17 cellular contexts compared by ENCODE assay signal in the genomic region with DNA sequence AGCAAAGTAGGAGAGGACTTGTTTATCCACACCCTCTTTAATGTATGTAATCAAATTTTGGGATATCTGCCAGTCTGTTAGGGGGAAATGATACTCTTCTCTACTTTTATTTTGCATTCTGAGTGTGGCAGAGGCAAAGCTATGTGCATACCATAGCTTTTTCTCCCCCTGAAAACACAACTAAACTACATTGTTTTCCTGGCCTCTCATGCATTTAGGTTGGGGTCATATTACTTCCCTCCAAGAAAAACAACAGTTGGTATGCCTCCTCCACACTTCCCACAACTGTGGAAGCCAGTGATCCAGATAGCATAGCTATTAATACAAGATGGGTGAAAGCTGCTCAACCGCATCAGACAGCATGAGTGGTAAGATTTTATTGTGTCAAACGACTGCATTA. TPM values are rescaled to one million over a fixed set of nuclear protein-coding genes. Genes with fewer than 3 reads are reported as not detected.
A peak's percentile ranks its signal among the peaks of the same experiment; 100 is the strongest.
DNase-seq lines count a peak whose midpoint lies in the region; ATAC-seq and TF ChIP-seq lines count a peak whose summit lies in the region.
"Had no signal": no experiment of that assay in that cellular context is flagged by ENCODE, and none has a peak within 500 bp of the region (broad histone marks: within the 10 kb centered on the region; RNA-seq: fewer than 3 reads in every experiment).

No MANE protein-coding gene starts in this region.

- H3K9me3 Mint-ChIP-seq in activated CD4-positive, alpha-beta T cell treated with anti-CD3 and anti-CD28 coated beads for 36 hours (ENCODE audit: low read depth), result no peaks in the 10 kb centered on the region
- H3K9me3 Mint-ChIP-seq: activated naive CD4-positive, alpha-beta T cell treated with anti-CD3 and anti-CD28 coated beads, Interleukin-2, amount 50 U/mL, for 72 hours; T-cell had no signal

- H3K4me3 Mint-ChIP-seq in activated CD4-positive, alpha-beta T cell treated with anti-CD3 and anti-CD28 coated beads for 36 hours, result no peak overlapping the region
- H3K4me3 Mint-ChIP-seq: T-cell had no signal

- DNase-seq in AG04449 (ENCODE audit: low read depth, low spot score), result peak; percentile 73
- peak; percentile 63 for DNase-seq in astrocyte of the cerebellum (ENCODE audit: low read depth)
- peak; percentile 38 for DNase-seq in iPS-NIHi11 (ENCODE audit: low spot score)
- DNase-seq in activated CD4-positive, alpha-beta T cell treated with anti-CD3 and anti-CD28 coated beads for 48 hours, result no peak
- no peak for DNase-seq in heart right ventricle
- no peak for DNase-seq in activated CD4-positive, alpha-beta T cell treated with anti-CD3 and anti-CD28 coated beads for 36 hours
- DNase-seq: activated CD4-positive, alpha-beta T cell treated with anti-CD3 and anti-CD28 coated beads for 1 hour; cerebellar nuclear complex; mammary epithelial cell; MV-4-11; ovary; T-cell had no signal

- H3K36me3 Mint-ChIP-seq in activated CD4-positive, alpha-beta T cell treated with anti-CD3 and anti-CD28 coated beads for 36 hours (ENCODE audit: low read depth), result peaks cover 27% of the 10 kb centered on the region

- POLR2A ChIA-PET in AG04449 (lab: Yijun Ruan, JAX), result interaction anchor here (0.6 kb wide), 1 partner anchor 213 kb away, joined by 4 read pairs; no protein-coding TSS in a partner anchor
- POLR2A ChIA-PET in activated CD4-positive, alpha-beta T cell treated with anti-CD3 and anti-CD28 coated beads for 36 hours (lab: Charles Lee), result interaction anchor here (0.6 kb wide), 1 partner anchor 12 kb away, joined by 3 read pairs; no protein-coding TSS in a partner anchor

- 0 out of 2 replicates have a peak, but pooled peaks have one; percentile 8 for TF ChIP-seq RAD21 in Ishikawa (IDR thresholded peaks at IDR 0.05; ENCODE audit: low read depth)

- CTCF ChIA-PET in AG04449 (lab: Yijun Ruan, JAX), result interaction anchor here (1.1 to 1.4 kb wide), 2 partner anchors 16 to 34 kb away, joined by 3 to 4 read pairs; no protein-coding TSS in a partner anchor
- CTCF ChIA-PET in activated CD4-positive, alpha-beta T cell treated with anti-CD3 and anti-CD28 coated beads for 36 hours (lab: Charles Lee), result interaction anchor here (0.8 kb wide), 1 partner anchor 17 kb away, joined by 3 read pairs; no protein-coding TSS in a partner anchor

- peaks cover 18% of the 10 kb centered on the region for H3K4me1 Mint-ChIP-seq in activated CD4-positive, alpha-beta T cell treated with anti-CD3 and anti-CD28 coated beads for 36 hours

- intact Hi-C loops in heart right ventricle (cut with DNase I), result no loop called here
- intact Hi-C loops in activated CD4-positive, alpha-beta T cell treated with anti-CD3 and anti-CD28 coated beads for 36 hours (cut with DNase I, micrococcal nuclease), result no loop called here

- TF ChIP-seq CTCF in AG04449 (IDR thresholded peaks at IDR 0.05; ENCODE audit: insufficient read depth, low read length, missing control alignments) (no peak), astrocyte of the cerebellum (IDR thresholded peaks at IDR 0.05; ENCODE audit: low read depth, low read length, missing control alignments) (no peak), heart right ventricle (IDR thresholded peaks at IDR 0.05) (no peak)

- TF ChIP-seq EP300 in Ishikawa (IDR thresholded peaks at IDR 0.05; ENCODE audit: borderline replicate concordance), result peak; percentile 79

- 66 to 75% methylated on average over 2 of the region's 2 CpGs for WGBS in heart right ventricle, 2 donors

- in situ Hi-C loops in astrocyte of the cerebellum (cut with HindIII; ENCODE audit: low sequenced_read_pairs), result no loop called here

- peaks cover 0 to 18% (median 13%) of the 10 kb centered on the region in 9 donors for H3K4me1 ChIP-seq in heart right ventricle

- no peak for ATAC-seq in heart right ventricle
- no peak for ATAC-seq in GM21515 (IDR thresholded peaks at IDR 0.05; ENCODE audit: unreplicated experiment)
- no peak for ATAC-seq in activated CD4-positive, alpha-beta T cell treated with anti-CD3 and anti-CD28 coated beads for 36 hours
- ATAC-seq: activated naive CD4-positive, alpha-beta T cell treated with anti-CD3 and anti-CD28 coated beads, Interleukin-2, amount 50 U/mL, for 72 hours; esophagus mucosa; T-cell had no signal

- H3K9me3 ChIP-seq in heart right ventricle, result no peaks in the 10 kb centered on the region
- H3K9me3 ChIP-seq: ovary, suprapubic skin had no signal

- no peak overlapping the region for H3K27ac ChIP-seq in heart right ventricle
- H3K27ac ChIP-seq: ovary, suprapubic skin had no signal

- H3K4me3 ChIP-seq in AG04449 (ENCODE audit: low read depth, low read length) (no peak overlapping the region), astrocyte of the cerebellum (ENCODE audit: low read depth, low read length) (no peak overlapping the region), heart right ventricle (no peak overlapping the region)
- H3K4me3 ChIP-seq: ovary, suprapubic skin had no signal

- H3K27ac Mint-ChIP-seq in activated CD4-positive, alpha-beta T cell treated with anti-CD3 and anti-CD28 coated beads for 36 hours, result no peak overlapping the region
- H3K27ac Mint-ChIP-seq: T-cell had no signal

- H3K36me3 ChIP-seq in heart right ventricle, result peaks cover 0 to 49% (median 19%) of the 10 kb centered on the region in 9 donors
- H3K36me3 ChIP-seq: ovary had no signal

- H3K27me3 Mint-ChIP-seq in activated CD4-positive, alpha-beta T cell treated with anti-CD3 and anti-CD28 coated beads for 36 hours, result no peaks in the 10 kb centered on the region
- H3K27me3 Mint-ChIP-seq: T-cell had no signal

- H3K27me3 ChIP-seq in heart right ventricle, result no peaks in the 10 kb centered on the region
- H3K27me3 ChIP-seq: ovary, suprapubic skin had no signal

TF ChIP-seq in Ishikawa, 13 proteins besides CTCF, POLR2A, EP300 and RAD21:
- TF ChIP-seq FOXM1 (IDR thresholded peaks at IDR 0.05; ENCODE audit: borderline replicate concordance, low read depth) (peak; percentile 53; the same call in 1 of the 2 replicates), YY1 (IDR thresholded peaks at IDR 0.05; ENCODE audit: low read depth) (no peak), EGR1 (IDR thresholded peaks at IDR 0.05) (peak; percentile 67), ZBTB7A (IDR thresholded peaks at IDR 0.05; ENCODE audit: low read depth) (no peak), TAF1 (IDR thresholded peaks at IDR 0.05; ENCODE audit: low read depth) (no peak), CEBPB (IDR thresholded peaks at IDR 0.05) (no peak), CREB1 (IDR thresholded peaks at IDR 0.05; ENCODE audit: low read depth) (no peak), NFIC (IDR thresholded peaks at IDR 0.05) (peak; percentile 58; the same call in 1 of the 2 replicates), TEAD4 (IDR thresholded peaks at IDR 0.05) (peak; percentile 90), USF1 (IDR thresholded peaks at IDR 0.05) (no peak), TCF12 (IDR thresholded peaks at IDR 0.05; ENCODE audit: low read depth) (peak; percentile 66; the same call in 1 of the 2 replicates)
- TF ChIP-seq, protein P1, sequence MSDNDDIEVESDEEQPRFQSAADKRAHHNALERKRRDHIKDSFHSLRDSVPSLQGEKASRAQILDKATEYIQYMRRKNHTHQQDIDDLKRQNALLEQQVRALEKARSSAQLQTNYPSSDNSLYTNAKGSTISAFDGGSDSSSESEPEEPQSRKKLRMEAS (IDR thresholded peaks at IDR 0.05), result no peak; the same call in 1 of the 2 replicates
TF ChIP-seq in Ishikawa: peak in this region for 5.

RNA-seq across cellular contexts. Expression of gene RPL15, which starts 6.9 kb away (rescaled TPM):
- 1,000 to 10,000 TPM in 2 of 10 donors, 100 to 1,000 TPM in 8; 869 to 1,215 (median 928) TPM for total RNA-seq in heart right ventricle
- 1,000 to 10,000 TPM; 1,101 to 3,225 TPM for polyA plus RNA-seq in heart right ventricle
- 1,000 to 10,000 TPM; 2,605 to 3,065 TPM for total RNA-seq in activated CD4-positive, alpha-beta T cell treated with anti-CD3 and anti-CD28 coated beads for 36 hours

RNA-seq across cellular contexts. Expression of gene NKIRAS1, which starts 7.0 kb away (rescaled TPM):
- total RNA-seq in heart right ventricle, result 10 to 100 TPM; 15.2 to 24.2 (median 20.3) TPM
- polyA plus RNA-seq in heart right ventricle, result 10 to 100 TPM in 1 of 2 donors, 1 to 10 TPM in 1; 9.4 to 12.0 TPM
- total RNA-seq in activated CD4-positive, alpha-beta T cell treated with anti-CD3 and anti-CD28 coated beads for 36 hours, result 1 to 10 TPM; 2.8 to 3.5 TPM

RNA-seq across cellular contexts. Expression of gene NR1D2, which starts 21.3 kb away (rescaled TPM):
- 10 to 100 TPM; 12.4 to 54.7 (median 36.2) TPM for total RNA-seq in heart right ventricle
- polyA plus RNA-seq in heart right ventricle, result 1 to 10 TPM; 2.8 to 8.3 TPM
- total RNA-seq in activated CD4-positive, alpha-beta T cell treated with anti-CD3 and anti-CD28 coated beads for 36 hours, result 1 to 10 TPM; 2.4 to 2.7 TPM

Comparison
In these comparisons a context has a peak if more than half of its experiments do, and no peak if none do; other contexts are left out.
1. DNase-seq: peak in AG04449 (single experiment), astrocyte of the cerebellum (single experiment) and iPS-NIHi11 (single experiment); none in activated CD4-positive, alpha-beta T cell treated with anti-CD3 and anti-CD28 coated beads for 48 hours (single experiment), heart right ventricle (0 of 2) and activated CD4-positive, alpha-beta T cell treated with anti-CD3 and anti-CD28 coated beads for 36 hours (single experiment).